In genomic region chr7:78074713-78075112, GRCh38 we compare ENCODE assay signal across 26 cellular contexts.
"Had no signal": no experiment of that assay in that cellular context is flagged by ENCODE, and none has a peak within 500 bp of the region (broad histone marks: within the 10 kb centered on the region; RNA-seq: fewer than 3 reads in every experiment).

No MANE protein-coding gene starts in this region.

- H3K36me3 ChIP-seq: cardiac muscle cell, left lung, neutrophil, ovary, right atrium auricular region, spleen, upper lobe of left lung had no signal

- DNase-seq: activated CD4-positive, alpha-beta T cell treated with anti-CD3 and anti-CD28 coated beads for 1 hour; activated CD4-positive, alpha-beta T cell treated with anti-CD3 and anti-CD28 coated beads, Interleukin-2, amount 50 U/mL, for 1 hour; activated CD8-positive, alpha-beta T cell treated with anti-CD3 and anti-CD28 coated beads, Interleukin-2, amount 10 ng/mL, durations not matched to agents 7 days and 5 days; activated gamma-delta T cell; anterior cingulate cortex; body of pancreas; foreskin keratinocyte; hippocampal formation; kidney glomerular epithelial cell; left lung; naive thymus-derived CD8-positive, alpha-beta T cell; ovary; psoas muscle; spleen; stimulated activated CD4-positive, alpha-beta T cell treated with anti-CD3 and anti-CD28 coated beads, Interleukin-4, amount 100 ng/mL, for 1 hour; stimulated activated naive CD4-positive, alpha-beta T cell; testis; upper lobe of left lung had no signal

- H3K27ac ChIP-seq: body of pancreas, cardiac muscle cell, foreskin keratinocyte, left lung, neutrophil, ovary, psoas muscle, right atrium auricular region, spleen, testis, upper lobe of left lung, VCaP had no signal

- H3K27ac Mint-ChIP-seq: activated CD8-positive, alpha-beta T cell treated with anti-CD3 and anti-CD28 coated beads, Interleukin-2, amount 10 ng/mL, durations not matched to agents 7 days and 5 days; activated naive CD4-positive, alpha-beta T cell treated with anti-CD3 and anti-CD28 coated beads, Interleukin-2, amount 50 U/mL, for 24 hours; activated T-helper 1 cell treated with anti-CD3 and anti-CD28 coated beads, Interleukin-12 subunit alpha, Interleukin-12 subunit beta, Interleukin-2, Interleukin-4 antibody, amounts not matched to agents 30 ng/mL and 10 ng/mL and 1 ng/mL, durations not matched to agents 14 hours and 24 hours and 36 hours; mesothelial cell of epicardium; naive thymus-derived CD8-positive, alpha-beta T cell had no signal

- ATAC-seq: activated CD8-positive, alpha-beta T cell treated with anti-CD3 and anti-CD28 coated beads, Interleukin-2, amount 10 ng/mL, durations not matched to agents 7 days and 5 days; body of pancreas; foreskin keratinocyte; naive thymus-derived CD8-positive, alpha-beta T cell; psoas muscle had no signal

- H3K4me3 ChIP-seq: body of pancreas, cardiac muscle cell, left lung, lung, ovary, psoas muscle, right atrium auricular region, spleen, testis, upper lobe of left lung had no signal

- H3K9me3 Mint-ChIP-seq: activated naive CD4-positive, alpha-beta T cell treated with anti-CD3 and anti-CD28 coated beads, Interleukin-2, amount 50 U/mL, for 24 hours; activated T-helper 1 cell treated with anti-CD3 and anti-CD28 coated beads, Interleukin-12 subunit alpha, Interleukin-12 subunit beta, Interleukin-2, Interleukin-4 antibody, amounts not matched to agents 30 ng/mL and 10 ng/mL and 1 ng/mL, durations not matched to agents 14 hours and 24 hours and 36 hours; naive thymus-derived CD8-positive, alpha-beta T cell had no signal

- H3K9me3 ChIP-seq: body of pancreas, left lung, neutrophil, ovary, psoas muscle, right atrium auricular region, spleen, testis, upper lobe of left lung had no signal

- H3K4me1 Mint-ChIP-seq: activated naive CD4-positive, alpha-beta T cell treated with anti-CD3 and anti-CD28 coated beads, Interleukin-2, amount 50 U/mL, for 24 hours; naive thymus-derived CD8-positive, alpha-beta T cell had no signal

- H3K4me1 ChIP-seq: body of pancreas, foreskin keratinocyte, psoas muscle, right atrium auricular region, spleen, testis had no signal

- H3K4me3 Mint-ChIP-seq: activated CD8-positive, alpha-beta T cell treated with anti-CD3 and anti-CD28 coated beads, Interleukin-2, amount 10 ng/mL, durations not matched to agents 7 days and 5 days; activated naive CD4-positive, alpha-beta T cell treated with anti-CD3 and anti-CD28 coated beads, Interleukin-2, amount 50 U/mL, for 24 hours; activated T-helper 1 cell treated with anti-CD3 and anti-CD28 coated beads, Interleukin-12 subunit alpha, Interleukin-12 subunit beta, Interleukin-2, Interleukin-4 antibody, amounts not matched to agents 30 ng/mL and 10 ng/mL and 1 ng/mL, durations not matched to agents 14 hours and 24 hours and 36 hours; mesothelial cell of epicardium; naive thymus-derived CD8-positive, alpha-beta T cell had no signal

- H3K27me3 ChIP-seq: body of pancreas, left lung, ovary, right atrium auricular region, spleen, testis, upper lobe of left lung had no signal

- H3K36me3 Mint-ChIP-seq: activated naive CD4-positive, alpha-beta T cell treated with anti-CD3 and anti-CD28 coated beads, Interleukin-2, amount 50 U/mL, for 24 hours; naive thymus-derived CD8-positive, alpha-beta T cell had no signal
